Comparison of ENCODE assay signal across 20 cellular contexts in genomic region chr2:60066096-60066839, GRCh38.
"Had no signal": no experiment of that assay in that cellular context is flagged by ENCODE, and none has a peak within 500 bp of the region (broad histone marks: within the 10 kb centered on the region; RNA-seq: fewer than 3 reads in every experiment).

No MANE protein-coding gene starts in this region.

- H3K27ac ChIP-seq: colonic mucosa, neural progenitor cell, ovary, right atrium auricular region, suprapubic skin, thyroid gland, upper lobe of right lung, vagina had no signal

- H3K9me3 ChIP-seq: colonic mucosa, heart left ventricle, ovary, right atrium auricular region, suprapubic skin, thyroid gland, upper lobe of right lung, vagina had no signal

- H3K27me3 ChIP-seq: colonic mucosa, neural progenitor cell, ovary, right atrium auricular region, suprapubic skin, thyroid gland, vagina had no signal

- H3K4me1 ChIP-seq: colonic mucosa, right atrium auricular region, thyroid gland, upper lobe of right lung, vagina had no signal

- H3K36me3 ChIP-seq: colonic mucosa, heart left ventricle, neural progenitor cell, ovary, right atrium auricular region, suprapubic skin, thyroid gland, upper lobe of right lung, vagina had no signal

- H3K4me2 ChIP-seq: neural progenitor cell had no signal

- FAIRE-seq: frontal cortex, small intestine had no signal

- H2AFZ ChIP-seq: neural progenitor cell had no signal

- ATAC-seq: heart left ventricle; natural killer cell treated with Interleukin-12 subunit alpha and Interleukin-12 subunit beta and Interleukin-15 and Interleukin-18, amount 100 ng/mL, for 72 hours; stimulated activated effector memory CD8-positive, alpha-beta T cell treated with anti-CD3 and anti-CD28 coated beads, Interleukin-12 subunit alpha, Interleukin-12 subunit beta, amount 100 ng/mL, for 72 hours; stimulated activated naive CD8-positive, alpha-beta T cell treated with anti-CD3 and anti-CD28 coated beads, Interleukin-15, Interleukin-2, amounts not matched to agents 100 U/mL and 50 U/mL, for 24 hours; upper lobe of right lung had no signal

- H3K4me3 ChIP-seq: colonic mucosa, heart left ventricle, neural progenitor cell, ovary, right atrium auricular region, suprapubic skin, thyroid gland, upper lobe of right lung, vagina had no signal

- H3K9ac ChIP-seq: neural progenitor cell had no signal

- DNase-seq: colonic mucosa; dermis blood vessel endothelial cell; effector CD4-positive, alpha-beta T cell; heart left ventricle; kidney glomerular epithelial cell; nucleus accumbens; ovary; small intestine; stimulated activated CD4-positive, alpha-beta T cell treated with anti-CD3 and anti-CD28 coated beads, Interleukin-4, amount 100 ng/mL, for 1 hour; stimulated activated CD8-positive, alpha-beta memory T cell treated with anti-CD3 and anti-CD28 coated beads, Interleukin-4, amount 100 ng/mL, for 48 hours; stimulated activated naive CD8-positive, alpha-beta T cell treated with anti-CD3 and anti-CD28 coated beads, Interleukin-15, Interleukin-2, amounts not matched to agents 100 U/mL and 50 U/mL, for 24 hours; thyroid gland; upper lobe of right lung had no signal
